8 cellular contexts compared by ENCODE assay signal in genomic region chr12:106245767-106246166, GRCh38. TPM values are rescaled to one million over a fixed set of nuclear protein-coding genes. Genes with fewer than 3 reads are reported as not detected.
DNase-seq lines count a peak whose midpoint lies in the region; ATAC-seq and TF ChIP-seq lines count a peak whose summit lies in the region.

No MANE protein-coding gene starts in this region.

- peaks cover 7% of the 10 kb centered on the region; the same call in 1 of the 2 replicates for H4K20me1 ChIP-seq in PC-9 (ENCODE audit: insufficient read depth)

- H3K9me2 ChIP-seq in PC-9 (ENCODE audit: insufficient read depth), result no peaks in the 10 kb centered on the region

- peaks cover 49% of the 10 kb centered on the region for H3K79me2 ChIP-seq in PC-9 (ENCODE audit: low read depth)

- TSS peak; percentile 21 for BruUV-seq in PC-9 (replicated peaks; lab: Mats Ljungman, UMichigan)

- no peak overlapping the region for H2AFZ ChIP-seq in PC-9

- no peak for ATAC-seq in GM18909 (IDR thresholded peaks at IDR 0.05; ENCODE audit: poor library complexity, unreplicated experiment)
- no peak for ATAC-seq in left lobe of liver

- DNase-seq in EL, result peak; percentile 83
- peak; percentile 63 to 70 for DNase-seq in PC-9
- peak; percentile 82 for DNase-seq in fibroblast of pulmonary artery (ENCODE audit: low read depth)
- peak; percentile 61 for DNase-seq in pulmonary artery endothelial cell (ENCODE audit: low read depth, low spot score)
- no peak for DNase-seq in amygdala (lab: John Stamatoyannopoulos, UW)
- no peak for DNase-seq in cerebellar cortex (ENCODE audit: low spot score)
- DNase-seq in left lobe of liver (ENCODE audit: low spot score), result no peak

- intact Hi-C loops in PC-9 (cut with micrococcal nuclease; ENCODE audit: unreplicated experiment), result loop anchor here (1.0 to 5.0 kb wide), 3 partner anchors 56 to 712 kb away; partner anchors contain the start of genes POLR3B and TMEM263

- CTCF ChIA-PET in PC-9 (lab: Charles Lee), result no interaction called here

- POLR2A ChIA-PET in PC-9 (lab: Charles Lee; ENCODE audit: unreplicated experiment), result no interaction called here

- no peaks in the 10 kb centered on the region for H3K27me3 ChIP-seq in PC-9 (ENCODE audit: insufficient read depth, low read depth)

- H3K9me3 ChIP-seq in PC-9 (ENCODE audit: insufficient read depth, low read depth), result no peaks in the 10 kb centered on the region

- H3K4me3 ChIP-seq in PC-9 (peak overlapping the region; percentile 87; the same call in 1 of the 2 replicates), fibroblast of pulmonary artery (replicated peaks; ENCODE audit: low read depth, low read length) (peak overlapping the region; percentile 85)

- H3K27ac ChIP-seq in PC-9, result peak overlapping the region; percentile 39

- H3K36me3 ChIP-seq in PC-9 (ENCODE audit: low read depth), result peaks cover 17% of the 10 kb centered on the region

- H3K4me2 ChIP-seq in PC-9, result peak overlapping the region; percentile 78

- TF ChIP-seq CTCF in PC-9 (conservative IDR thresholded peaks at IDR 0.05) (no peak), fibroblast of pulmonary artery (IDR thresholded peaks at IDR 0.05; ENCODE audit: low read length, missing control alignments) (no peak)

- H3F3A ChIP-seq in PC-9 (ENCODE audit: insufficient read depth, low read depth), result peaks cover 14% of the 10 kb centered on the region; the same call in 1 of the 2 replicates

- peaks cover 29% of the 10 kb centered on the region for H3K4me1 ChIP-seq in PC-9 (replicated peaks; ENCODE audit: insufficient read depth)

RNA-seq across cellular contexts. Expression of gene CKAP4, which starts 2.1 kb away (rescaled TPM):
- total RNA-seq in PC-9 (2021), result 73.6 and 81.5 TPM in 2 replicates
- total RNA-seq in pulmonary artery endothelial cell, result 168 and 175 TPM in 2 replicates
- 22.6 TPM for total RNA-seq in left lobe of liver

RNA-seq across cellular contexts. Expression of gene TCP11L2, which starts 56.8 kb away (rescaled TPM):
- total RNA-seq in PC-9 (2021) (34.6 and 35.1 TPM in 2 replicates), pulmonary artery endothelial cell (26.1 and 27.4 TPM in 2 replicates), left lobe of liver (8.9 TPM)

Comparison
In these comparisons a context has a peak if more than half of its experiments do, and no peak if none do; other contexts are left out.
1. DNase-seq: peak in EL (single experiment), PC-9 (2 of 2), fibroblast of pulmonary artery (single experiment) and pulmonary artery endothelial cell (single experiment); none in amygdala (0 of 56), cerebellar cortex (single experiment) and left lobe of liver (single experiment).